ENCODE assay signal across 6 cellular contexts in genomic region chr10:6190033-6190432, GRCh38. TPM values are rescaled to one million over a fixed set of nuclear protein-coding genes. Genes with fewer than 3 reads are reported as not detected.
DNase-seq lines count a peak whose midpoint lies in the region; ATAC-seq and TF ChIP-seq lines count a peak whose summit lies in the region.
"Not testable (repeated sequence)": the region's sequence is repeated elsewhere in the genome, so short reads cannot be mapped to it uniquely, and the experiment has no call there.

No MANE protein-coding gene starts in this region.

- not testable (repeated sequence) for H3K9me3 ChIP-seq in HEK293 (ENCODE audit: control insufficient read depth, insufficient read depth, low read depth, low read length); psoas muscle; upper lobe of right lung

- H3K27ac Mint-ChIP-seq in activated T-cell treated with anti-CD3 and anti-CD28 coated beads, Interleukin-2, amount 50 U/mL, for 72 hours: peak overlapping the region; percentile 18
- H3K27ac Mint-ChIP-seq in activated naive CD8-positive, alpha-beta T cell treated with anti-CD3 and anti-CD28 coated beads, Interleukin-2, amount 50 U/mL, for 24 hours: peak overlapping the region; percentile 10
- H3K27ac Mint-ChIP-seq in endothelial cell (ENCODE audit: unreplicated experiment): peak overlapping the region; percentile 64

- H3K4me1 Mint-ChIP-seq in activated T-cell treated with anti-CD3 and anti-CD28 coated beads, Interleukin-2, amount 50 U/mL, for 72 hours (ENCODE audit: low read depth): peaks cover 37% of the 10 kb centered on the region
- peaks cover 40% of the 10 kb centered on the region for H3K4me1 Mint-ChIP-seq in activated naive CD8-positive, alpha-beta T cell treated with anti-CD3 and anti-CD28 coated beads, Interleukin-2, amount 50 U/mL, for 24 hours
- H3K4me1 Mint-ChIP-seq in endothelial cell (ENCODE audit: unreplicated experiment): not testable (repeated sequence)

- DNase-seq in activated T-cell treated with anti-CD3 and anti-CD28 coated beads, Interleukin-2, amount 50 U/mL, for 72 hours; activated naive CD8-positive, alpha-beta T cell treated with anti-CD3 and anti-CD28 coated beads, Interleukin-2, amount 50 U/mL, for 24 hours; endothelial cell (ENCODE audit: low spot score); psoas muscle: not testable (repeated sequence)
- peak; percentile 15 for DNase-seq in upper lobe of right lung

- not testable (repeated sequence) for TF ChIP-seq CTCF in HEK293 (tag by site-specific recombination; IDR thresholded peaks at IDR 0.05); endothelial cell (IDR thresholded peaks at IDR 0.05; ENCODE audit: unreplicated experiment); psoas muscle (IDR thresholded peaks at IDR 0.05); upper lobe of right lung (IDR thresholded peaks at IDR 0.05)

- CTCF ChIA-PET in HEK293 (lab: Yijun Ruan, JAX): not testable (repeated sequence)

- H3K27me3 Mint-ChIP-seq in activated T-cell treated with anti-CD3 and anti-CD28 coated beads, Interleukin-2, amount 50 U/mL, for 72 hours (ENCODE audit: low read depth); activated naive CD8-positive, alpha-beta T cell treated with anti-CD3 and anti-CD28 coated beads, Interleukin-2, amount 50 U/mL, for 24 hours; endothelial cell (ENCODE audit: unreplicated experiment): not testable (repeated sequence)

- not testable (repeated sequence) for H3K36me3 Mint-ChIP-seq in activated T-cell treated with anti-CD3 and anti-CD28 coated beads, Interleukin-2, amount 50 U/mL, for 72 hours (ENCODE audit: insufficient read depth in 2 of 2); endothelial cell (ENCODE audit: low read depth, unreplicated experiment)
- peaks cover 14% of the 10 kb centered on the region for H3K36me3 Mint-ChIP-seq in activated naive CD8-positive, alpha-beta T cell treated with anti-CD3 and anti-CD28 coated beads, Interleukin-2, amount 50 U/mL, for 24 hours (ENCODE audit: low read depth)

- H3K36me3 ChIP-seq in HEK293 (ENCODE audit: control insufficient read depth in 2 of 2, insufficient read depth in 1 of 2, low read length in 2 of 2); psoas muscle (ENCODE audit: insufficient read depth in 1 of 2, low read depth in 1 of 2); upper lobe of right lung: not testable (repeated sequence)

- H3K4me3 Mint-ChIP-seq in activated T-cell treated with anti-CD3 and anti-CD28 coated beads, Interleukin-2, amount 50 U/mL, for 72 hours; activated naive CD8-positive, alpha-beta T cell treated with anti-CD3 and anti-CD28 coated beads, Interleukin-2, amount 50 U/mL, for 24 hours; endothelial cell (ENCODE audit: unreplicated experiment): not testable (repeated sequence)

- not testable (repeated sequence) for H3K4me1 ChIP-seq in HEK293 (ENCODE audit: control insufficient read depth, insufficient read depth, low read length)
- H3K4me1 ChIP-seq in psoas muscle: peaks cover 50% of the 10 kb centered on the region
- H3K4me1 ChIP-seq in upper lobe of right lung: peaks cover 17% of the 10 kb centered on the region

- H3K4me3 ChIP-seq in HEK293 (ENCODE audit: low read depth, low read length); psoas muscle; upper lobe of right lung: not testable (repeated sequence)

- intact Hi-C loops in psoas muscle (cut with DNase I); upper lobe of right lung (cut with DNase I): not testable (repeated sequence)

- H3K9me3 Mint-ChIP-seq in activated T-cell treated with anti-CD3 and anti-CD28 coated beads, Interleukin-2, amount 50 U/mL, for 72 hours; activated naive CD8-positive, alpha-beta T cell treated with anti-CD3 and anti-CD28 coated beads, Interleukin-2, amount 50 U/mL, for 24 hours; endothelial cell (ENCODE audit: unreplicated experiment): not testable (repeated sequence)

- H3K27ac ChIP-seq in HEK293 (ENCODE audit: extremely low read depth, low read depth, low read length); upper lobe of right lung: not testable (repeated sequence)
- peak overlapping the region; percentile 92 for H3K27ac ChIP-seq in psoas muscle

- 91 to 94% (median 91%) methylated on average over 9 of the region's 9 CpGs for WGBS in psoas muscle, 3 donors

- POLR2A ChIA-PET in HEK293 (lab: Yijun Ruan, JAX): not testable (repeated sequence)

- not testable (repeated sequence) for H3K27me3 ChIP-seq in psoas muscle (ENCODE audit: insufficient read depth in 3 of 3, low read length in 2 of 3); upper lobe of right lung

- ATAC-seq in activated T-cell treated with anti-CD3 and anti-CD28 coated beads, Interleukin-2, amount 50 U/mL, for 72 hours (replicated peaks in 1 of 2); activated naive CD8-positive, alpha-beta T cell treated with anti-CD3 and anti-CD28 coated beads, Interleukin-2, amount 50 U/mL, for 24 hours; psoas muscle; upper lobe of right lung: not testable (repeated sequence)

TF ChIP-seq in HEK293, 187 proteins besides CTCF, POLR2A, EP300 and RAD21:
- peak; percentile 56 for TF ChIP-seq KLF1 (tag by site-specific recombination; IDR thresholded peaks at IDR 0.05)

RNA-seq across cellular contexts. Expression of gene PFKFB3, which starts 12.7 kb away (rescaled TPM):
- total RNA-seq in activated T-cell treated with anti-CD3 and anti-CD28 coated beads, Interleukin-2, amount 50 U/mL, for 72 hours: 100 to 1,000 TPM; 120 to 153 TPM
- total RNA-seq in endothelial cell (ENCODE audit: unreplicated experiment): 32.3 TPM
- 100 to 1,000 TPM in 3 of 4 donors, 10 to 100 TPM in 1; 25.4 to 225 (median 148) TPM for total RNA-seq in psoas muscle
- polyA plus RNA-seq in psoas muscle: 100 to 1,000 TPM in 2 of 3 donors, 10 to 100 TPM in 1; 26.7 to 704 (median 448) TPM
- total RNA-seq in upper lobe of right lung: 77.2 TPM

Comparison
In these comparisons a context has a peak if more than half of its experiments do, and no peak if none do; other contexts are left out.
1. H3K27ac Mint-ChIP-seq: peak in every context shown above with its lines; median percentile 64 in endothelial cell; 18 in activated T-cell treated with anti-CD3 and anti-CD28 coated beads, Interleukin-2, amount 50 U/mL, for 72 hours; 10 in activated naive CD8-positive, alpha-beta T cell treated with anti-CD3 and anti-CD28 coated beads, Interleukin-2, amount 50 U/mL, for 24 hours.